Comparison of ENCODE assay signal across 14 cellular contexts in the genomic region with DNA sequence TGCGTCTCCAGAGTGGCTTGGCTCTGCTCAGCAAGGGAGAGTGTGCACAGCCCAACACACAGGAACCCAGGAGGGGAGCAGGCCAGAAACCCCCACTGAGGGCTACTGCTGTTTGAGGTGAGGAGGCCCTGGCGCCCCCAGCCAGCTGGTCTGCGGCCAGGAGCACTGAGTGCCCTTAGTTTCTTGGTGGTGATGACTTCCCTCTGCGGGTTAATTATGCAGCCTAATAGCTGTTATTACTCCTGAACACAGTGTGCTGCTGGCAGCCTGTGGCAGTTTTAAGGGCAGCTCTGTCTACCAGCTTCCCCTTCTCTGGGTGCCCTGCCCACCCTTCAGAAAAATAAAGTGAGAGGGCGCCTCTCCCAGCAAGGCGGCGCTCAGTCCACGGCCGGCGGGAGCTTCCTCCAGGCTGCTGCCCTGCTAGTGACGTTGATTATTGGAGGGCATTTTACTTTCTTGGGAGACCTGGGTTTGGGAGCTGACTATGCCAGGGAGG. TPM values are rescaled to one million over a fixed set of nuclear protein-coding genes. Genes with fewer than 3 reads are reported as not detected.
A peak's percentile ranks its signal among the peaks of the same experiment; 100 is the strongest.
DNase-seq lines count a peak whose midpoint lies in the region; FAIRE-seq and TF ChIP-seq lines count a peak whose summit lies in the region.
"Had no signal": no experiment of that assay in that cellular context is flagged by ENCODE, and none has a peak within 500 bp of the region (broad histone marks: within the 10 kb centered on the region; RNA-seq: fewer than 3 reads in every experiment).

No MANE protein-coding gene starts in this region.

- H3K4me1 ChIP-seq in muscle layer of colon (ENCODE audit: insufficient read depth, low read length) = peaks cover 47% of the 10 kb centered on the region

- H3K9ac ChIP-seq in muscle layer of colon (ENCODE audit: low read length) = peak overlapping the region; percentile 32

- TF ChIP-seq CTCF in dorsolateral prefrontal cortex (IDR thresholded peaks at IDR 0.05 in 54 of 56, conservative IDR thresholded peaks at IDR 0.05 in 2 of 56; ENCODE audit: low read depth in 1 of 56, partially characterized antibody in 56 of 56) = peak in 22 of 56 donors; percentile 7 to 45 (median 24)

- DNase-seq in Ammon's horn (ENCODE audit: low spot score) (peak; percentile 65), NCI-H1417 treated with DMSO at 0.1 percent for 48 hours (lab: John Stamatoyannopoulos, UW) (peak; percentile 79), dorsolateral prefrontal cortex (peak in 7 of 10 donors; percentile 29 to 51 (median 46)), AML-193 (lab: John Stamatoyannopoulos, UW) (no peak), MG63 (no peak), T1000 (lab: John Stamatoyannopoulos, UW) (no peak), GM12892 (ENCODE audit: insufficient read length) (no peak)
- DNase-seq: activated B cell treated with CpG ODN at 0.5 μM for 24 hours; GDM1; NCI-H1048; occipital lobe; stimulated activated CD4-positive, alpha-beta T cell treated with anti-CD3 and anti-CD28 coated beads, Interleukin-4, amount 100 ng/mL, for 24 hours had no signal

- no peak overlapping the region for H3K4me3 ChIP-seq in dorsolateral prefrontal cortex
- H3K4me3 ChIP-seq in muscle layer of colon (ENCODE audit: low read depth in 1 of 2, low read length in 2 of 2) = peak overlapping the region in 1 of 2 donors; percentile 26
- no peak overlapping the region for H3K4me3 ChIP-seq in MG63

- H3K36me3 ChIP-seq in muscle layer of colon (ENCODE audit: insufficient read depth, low read length) (no peaks in the 10 kb centered on the region), MG63 (no peaks in the 10 kb centered on the region)

- H3K27ac ChIP-seq in dorsolateral prefrontal cortex = peak overlapping the region in 15 of 59 donors; percentile 1 to 65 (median 30)
- peak overlapping the region; percentile 81 for H3K27ac ChIP-seq in muscle layer of colon (ENCODE audit: low read depth, low read length)

- no peak for FAIRE-seq in GM12892 (lab: Jason Lieb, UNC)

- H3K9me3 ChIP-seq in muscle layer of colon (ENCODE audit: low read length) = no peaks in the 10 kb centered on the region
- no peaks in the 10 kb centered on the region for H3K9me3 ChIP-seq in MG63

- H3K27me3 ChIP-seq in dorsolateral prefrontal cortex (no peaks in the 10 kb centered on the region), muscle layer of colon (ENCODE audit: control insufficient read depth in 1 of 2, insufficient read depth in 2 of 2, low read length in 2 of 2) (no peaks in the 10 kb centered on the region), MG63 (no peaks in the 10 kb centered on the region)

- intact Hi-C loops in dorsolateral prefrontal cortex (cut with DNase I) = no loop called here

- no peak for TF ChIP-seq POLR2A in GM12892 (IDR thresholded peaks at IDR 0.05; ENCODE audit: low read depth, low read length)

RNA-seq across cellular contexts. Expression of a gene that starts 19.2 kb away (rescaled TPM):
- total RNA-seq in dorsolateral prefrontal cortex = 10 to 100 TPM in 73 of 120 experiments, 1 to 10 TPM in 47; 2.4 to 44.3 (median 11.7) TPM
- total RNA-seq in MG63 (2014; rRNA removed; shearing (Covaris generic); ENCODE audit: low replicate concordance) = 3.5 TPM in 1 of 2 replicates, not detected in the other
- 0.68 TPM for polyA plus RNA-seq in GM12892 (2012; ENCODE audit: missing spikeins)
- total RNA-seq: epithelial cell of proximal tubule had no signal

Comparison
In these comparisons a context has a peak if more than half of its experiments do, and no peak if none do; other contexts are left out.
1. DNase-seq: peak in Ammon's horn (single experiment), NCI-H1417 treated with DMSO at 0.1 percent for 48 hours (single experiment) and dorsolateral prefrontal cortex (7 of 10); none in AML-193 (0 of 2), MG63 (single experiment), T1000 (single experiment) and GM12892 (single experiment).